In the genomic region with DNA sequence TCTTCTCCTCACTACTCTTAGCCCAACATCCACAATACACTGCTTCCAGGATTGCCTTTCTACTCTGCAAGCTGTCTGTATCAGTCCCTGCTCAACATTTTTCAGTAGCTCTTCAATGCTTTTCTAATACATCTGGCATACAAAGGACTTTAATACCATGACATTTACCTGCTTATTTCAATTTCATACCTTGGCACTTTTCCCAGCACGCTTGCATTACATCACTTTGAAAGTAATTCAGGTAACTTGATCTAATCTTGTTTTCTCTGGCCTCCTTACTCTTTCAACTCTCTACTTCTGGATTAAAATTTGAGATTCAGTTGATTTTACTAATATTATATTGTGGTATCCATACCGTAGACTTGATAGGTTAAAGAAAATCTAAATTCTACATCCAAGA, we compare ENCODE assay signal across 16 cellular contexts.
DNase-seq lines count a peak whose midpoint lies in the region; FAIRE-seq and TF ChIP-seq lines count a peak whose summit lies in the region.
"Had no signal": no experiment of that assay in that cellular context is flagged by ENCODE, and none has a peak within 500 bp of the region (broad histone marks: within the 10 kb centered on the region; RNA-seq: fewer than 3 reads in every experiment).

No MANE protein-coding gene starts in this region.

- H3K36me3 ChIP-seq in keratinocyte (ENCODE audit: control insufficient read depth in 2 of 2, extremely low read depth in 1 of 2, insufficient read depth in 2 of 2, low read length in 2 of 2), result no peaks in the 10 kb centered on the region
- H3K36me3 ChIP-seq in neural progenitor cell, result no peaks in the 10 kb centered on the region
- H3K36me3 ChIP-seq: HAP-1 had no signal

- no peaks in the 10 kb centered on the region for H3F3A ChIP-seq in neural progenitor cell (ENCODE audit: low read depth)

- dilution Hi-C loops in keratinocyte (cut with MboI; ENCODE audit: extremely low pct_ligation_motif_present, low sequenced_read_pairs), result no loop called here

- H3K4me3 ChIP-seq in keratinocyte (ENCODE audit: control insufficient read depth in 2 of 3, extremely low read depth in 1 of 3, insufficient read depth in 2 of 3, low read depth in 1 of 3, low read length in 3 of 3), result no peak overlapping the region
- no peak overlapping the region for H3K4me3 ChIP-seq in neural progenitor cell
- H3K4me3 ChIP-seq: HAP-1, K562, SK-N-MC had no signal

- intact Hi-C loops in activated T-helper 2 cell treated with anti-CD3 and anti-CD28 coated beads, Interferon-gamma antibody, Interleukin-2, Interleukin-4, amounts not matched to agents 10 μg/mL and 5 μg/mL and 100 μg/mL, durations not matched to agents 14 hours and 24 hours and 36 hours (cut with micrococcal nuclease), result no loop called here

- H3K4me1 ChIP-seq in keratinocyte (ENCODE audit: control insufficient read depth, extremely low read depth, insufficient read depth, low read length) (no peaks in the 10 kb centered on the region), neural progenitor cell (no peaks in the 10 kb centered on the region)
- H3K4me1 ChIP-seq: HAP-1 had no signal

- H3K36me3 Mint-ChIP-seq in neural progenitor cell, result no peaks in the 10 kb centered on the region
- H3K36me3 Mint-ChIP-seq in activated T-helper 2 cell treated with anti-CD3 and anti-CD28 coated beads, Interferon-gamma antibody, Interleukin-2, Interleukin-4, amounts not matched to agents 10 μg/mL and 5 μg/mL and 100 μg/mL, durations not matched to agents 14 hours and 24 hours and 36 hours (ENCODE audit: low read depth), result no peaks in the 10 kb centered on the region

- TF ChIP-seq POLR2A in GM12892 (IDR thresholded peaks at IDR 0.05; ENCODE audit: low read depth, low read length), result no peak

- no peak overlapping the region for H3K4me3 Mint-ChIP-seq in neural progenitor cell
- no peak overlapping the region for H3K4me3 Mint-ChIP-seq in activated T-helper 2 cell treated with anti-CD3 and anti-CD28 coated beads, Interferon-gamma antibody, Interleukin-2, Interleukin-4, amounts not matched to agents 10 μg/mL and 5 μg/mL and 100 μg/mL, durations not matched to agents 14 hours and 24 hours and 36 hours (ENCODE audit: low read depth)

- H4K20me1 ChIP-seq in keratinocyte (ENCODE audit: control insufficient read depth, extremely low read depth, insufficient read depth, low read length), result no peaks in the 10 kb centered on the region
- H4K20me1 ChIP-seq in neural progenitor cell (ENCODE audit: low read depth), result no peaks in the 10 kb centered on the region

- peak overlapping the region; percentile 68 for H3K27ac ChIP-seq in C4-2B
- H3K27ac ChIP-seq in keratinocyte (ENCODE audit: control insufficient read depth, insufficient read depth, low read length), result no peak overlapping the region
- H3K27ac ChIP-seq in neural progenitor cell, result no peak overlapping the region
- H3K27ac ChIP-seq: SK-N-MC had no signal

- no peaks in the 10 kb centered on the region for H3K9me3 Mint-ChIP-seq in neural progenitor cell
- H3K9me3 Mint-ChIP-seq in activated T-helper 2 cell treated with anti-CD3 and anti-CD28 coated beads, Interferon-gamma antibody, Interleukin-2, Interleukin-4, amounts not matched to agents 10 μg/mL and 5 μg/mL and 100 μg/mL, durations not matched to agents 14 hours and 24 hours and 36 hours, result no peaks in the 10 kb centered on the region

- H3K4me1 Mint-ChIP-seq in neural progenitor cell, result no peaks in the 10 kb centered on the region
- H3K4me1 Mint-ChIP-seq in activated T-helper 2 cell treated with anti-CD3 and anti-CD28 coated beads, Interferon-gamma antibody, Interleukin-2, Interleukin-4, amounts not matched to agents 10 μg/mL and 5 μg/mL and 100 μg/mL, durations not matched to agents 14 hours and 24 hours and 36 hours (ENCODE audit: low read depth), result peaks cover 4% of the 10 kb centered on the region

- H3K27me3 ChIP-seq in keratinocyte (ENCODE audit: control insufficient read depth, extremely low read depth, insufficient read depth, low read length) (no peaks in the 10 kb centered on the region), neural progenitor cell (no peaks in the 10 kb centered on the region)

- H3K9me3 ChIP-seq in keratinocyte (ENCODE audit: control insufficient read depth, low read depth, low read length) (no peaks in the 10 kb centered on the region), neural progenitor cell (ENCODE audit: low read depth) (no peaks in the 10 kb centered on the region)
- H3K9me3 ChIP-seq: HAP-1 had no signal

- H3K9ac ChIP-seq in keratinocyte (ENCODE audit: control insufficient read depth, extremely low read depth, insufficient read depth, low read length) (no peak overlapping the region), neural progenitor cell (no peak overlapping the region)

- TF ChIP-seq CTCF in C4-2B (conservative IDR thresholded peaks at IDR 0.05), result no peak
- no peak for TF ChIP-seq CTCF in keratinocyte (optimal IDR thresholded peaks at IDR 0.05 in 1 of 3, IDR thresholded peaks at IDR 0.05 in 1 of 3, conservative IDR thresholded peaks at IDR 0.05 in 1 of 3; ENCODE audit: extremely low read depth in 1 of 3, insufficient read depth in 2 of 3, low read length in 3 of 3)
- TF ChIP-seq CTCF in neural progenitor cell (IDR thresholded peaks at IDR 0.05), result no peak

- H3K4me2 ChIP-seq in keratinocyte (ENCODE audit: control insufficient read depth, extremely low read depth, insufficient read depth, low read depth, low read length) (no peak overlapping the region), neural progenitor cell (no peak overlapping the region)

- H3K9me1 ChIP-seq in keratinocyte (ENCODE audit: control insufficient read depth, extremely low read depth, insufficient read depth, low read length), result no peaks in the 10 kb centered on the region

- H3K79me2 ChIP-seq in keratinocyte (ENCODE audit: control insufficient read depth, insufficient read depth, low read length) (no peaks in the 10 kb centered on the region), neural progenitor cell (ENCODE audit: low read depth) (no peaks in the 10 kb centered on the region)

- H2AFZ ChIP-seq in keratinocyte (ENCODE audit: control insufficient read depth, low read length) (peak overlapping the region; percentile 10), neural progenitor cell (replicated peaks) (no peak overlapping the region)

- peak; percentile 68 for DNase-seq in HT-29 (ENCODE audit: low spot score)
- peak; percentile 45 for DNase-seq in NCI-H69 (lab: John Stamatoyannopoulos, UW)
- DNase-seq in keratinocyte (ENCODE audit: low read depth, low spot score), result peak; percentile 15
- no peak for DNase-seq in GM12892 (ENCODE audit: insufficient read length)
- no peak for DNase-seq in neural progenitor cell (ENCODE audit: low spot score)
- DNase-seq in activated T-helper 2 cell treated with anti-CD3 and anti-CD28 coated beads, Interferon-gamma antibody, Interleukin-2, Interleukin-4, amounts not matched to agents 10 μg/mL and 5 μg/mL and 100 μg/mL, durations not matched to agents 14 hours and 24 hours and 36 hours (ENCODE audit: low spot score), result no peak
- DNase-seq: C1 segment of cervical spinal cord, DMS153, NCI-H1436 treated with DMSO at 0.1 percent for 48 hours, NCI-H2029 treated with DMSO at 0.1 percent for 48 hours, NCI-H446 treated with DMSO at 0.1 percent for 48 hours, NCI-H774 had no signal

- H3K27me3 Mint-ChIP-seq in neural progenitor cell (ENCODE audit: insufficient read depth, low read depth), result peaks cover 2% of the 10 kb centered on the region
- no peaks in the 10 kb centered on the region for H3K27me3 Mint-ChIP-seq in activated T-helper 2 cell treated with anti-CD3 and anti-CD28 coated beads, Interferon-gamma antibody, Interleukin-2, Interleukin-4, amounts not matched to agents 10 μg/mL and 5 μg/mL and 100 μg/mL, durations not matched to agents 14 hours and 24 hours and 36 hours (ENCODE audit: low read depth)

- H3K27ac Mint-ChIP-seq in neural progenitor cell, result no peak overlapping the region
- no peak overlapping the region for H3K27ac Mint-ChIP-seq in activated T-helper 2 cell treated with anti-CD3 and anti-CD28 coated beads, Interferon-gamma antibody, Interleukin-2, Interleukin-4, amounts not matched to agents 10 μg/mL and 5 μg/mL and 100 μg/mL, durations not matched to agents 14 hours and 24 hours and 36 hours

- no peak for FAIRE-seq in keratinocyte (lab: Jason Lieb, UNC)
- FAIRE-seq in GM12892 (lab: Jason Lieb, UNC), result no peak
- FAIRE-seq: K562 had no signal

Comparison
In these comparisons a context has a peak if more than half of its experiments do, and no peak if none do; other contexts are left out.
1. DNase-seq: peak in HT-29 (single experiment), NCI-H69 (single experiment) and keratinocyte (single experiment); none in GM12892 (single experiment), neural progenitor cell (single experiment) and activated T-helper 2 cell treated with anti-CD3 and anti-CD28 coated beads, Interferon-gamma antibody, Interleukin-2, Interleukin-4, amounts not matched to agents 10 μg/mL and 5 μg/mL and 100 μg/mL, durations not matched to agents 14 hours and 24 hours and 36 hours (single experiment).